ENCODE assay signal across 8 cellular contexts in genomic region chr13:109569938-109570711, GRCh38.
DNase-seq lines count a peak whose midpoint lies in the region; ATAC-seq lines count a peak whose summit lies in the region.

No MANE protein-coding gene starts in this region.

- in situ Hi-C loops in GM23248 (cut with MboI), result no loop called here

- H3K27me3 Mint-ChIP-seq in stimulated activated naive CD8-positive, alpha-beta T cell treated with anti-CD3 and anti-CD28 coated beads, Interleukin-15, amount 100 ng/mL, for 72 hours, result no peaks in the 10 kb centered on the region

- no peaks in the 10 kb centered on the region for H4K20me1 ChIP-seq in GM23248 (ENCODE audit: insufficient read depth)

- H3K27ac Mint-ChIP-seq in stimulated activated naive CD8-positive, alpha-beta T cell treated with anti-CD3 and anti-CD28 coated beads, Interleukin-15, amount 100 ng/mL, for 72 hours, result peak overlapping the region; percentile 42 to 87

- H3K4me3 Mint-ChIP-seq in stimulated activated naive CD8-positive, alpha-beta T cell treated with anti-CD3 and anti-CD28 coated beads, Interleukin-15, amount 100 ng/mL, for 72 hours, result peak overlapping the region in 1 of 2 donors; percentile 40

- H3K4me2 ChIP-seq in GM23248 (ENCODE audit: unreplicated experiment), result no peak overlapping the region

- H2AFZ ChIP-seq in GM23248, result no peak overlapping the region

- DNase-seq in Right ventricle myocardium inferior (ENCODE audit: missing footprints) (peak; percentile 50), right cardiac atrium (no peak), GM23248 (no peak), ureter (ENCODE audit: low spot score) (no peak), NCI-H2196 treated with DMSO at 0.1 percent for 48 hours (lab: John Stamatoyannopoulos, UW; ENCODE audit: unreplicated experiment) (no peak)
- DNase-seq in activated T-helper 9 cell treated with anti-CD3 and anti-CD28 coated beads, Interleukin-2, amount 50 U/mL, for 16 hours (ENCODE audit: low read depth), result peak; percentile 4
- DNase-seq in stimulated activated naive CD8-positive, alpha-beta T cell treated with anti-CD3 and anti-CD28 coated beads, Interleukin-15, amount 100 ng/mL, for 72 hours, result peak; percentile 24 to 46

- H3F3A ChIP-seq in GM23248 (ENCODE audit: insufficient read depth), result no peaks in the 10 kb centered on the region

- no peaks in the 10 kb centered on the region for H3K9me3 ChIP-seq in right cardiac atrium (ENCODE audit: control insufficient read depth, low read length)
- no peaks in the 10 kb centered on the region for H3K9me3 ChIP-seq in GM23248 (ENCODE audit: low read depth)

- H3K4me1 Mint-ChIP-seq in stimulated activated naive CD8-positive, alpha-beta T cell treated with anti-CD3 and anti-CD28 coated beads, Interleukin-15, amount 100 ng/mL, for 72 hours, result peaks cover 17% of the 10 kb centered on the region

- 81% methylated on average over 11 of the region's 11 CpGs for WGBS in right cardiac atrium
- 65 to 66% methylated on average over 11 of the region's 11 CpGs for WGBS in GM23248 (ENCODE audit: low coverage in 1 of 2, low lambda C conversion rate in 2 of 2, missing lambda C conversion rate in 2 of 2), 2 experiments

- H3K27ac ChIP-seq in right cardiac atrium (ENCODE audit: low read length), result no peak overlapping the region
- H3K27ac ChIP-seq in GM23248, result no peak overlapping the region

- intact Hi-C loops in Right ventricle myocardium inferior (cut with DNase I), result no loop called here
- intact Hi-C loops in right cardiac atrium (cut with DNase I), result no loop called here

- no peaks in the 10 kb centered on the region for H3K9me2 ChIP-seq in GM23248 (ENCODE audit: insufficient read depth)

- H3K79me2 ChIP-seq in GM23248 (ENCODE audit: insufficient read depth), result no peaks in the 10 kb centered on the region

- ATAC-seq in Right ventricle myocardium inferior (no peak), right cardiac atrium (no peak), HG03280 (IDR thresholded peaks at IDR 0.05; ENCODE audit: unreplicated experiment) (peak; percentile 89)
- ATAC-seq in stimulated activated naive CD8-positive, alpha-beta T cell treated with anti-CD3 and anti-CD28 coated beads, Interleukin-15, amount 100 ng/mL, for 72 hours, result peak; percentile 96

- H3K27me3 ChIP-seq in right cardiac atrium (ENCODE audit: control insufficient read depth, insufficient read depth), result no peaks in the 10 kb centered on the region
- peaks cover 21% of the 10 kb centered on the region for H3K27me3 ChIP-seq in GM23248 (replicated peaks; ENCODE audit: insufficient read depth)

- no peaks in the 10 kb centered on the region for H3K36me3 ChIP-seq in GM23248 (ENCODE audit: low read depth)

- H3K9me3 Mint-ChIP-seq in stimulated activated naive CD8-positive, alpha-beta T cell treated with anti-CD3 and anti-CD28 coated beads, Interleukin-15, amount 100 ng/mL, for 72 hours, result no peaks in the 10 kb centered on the region

- H3K9ac ChIP-seq in GM23248, result no peak overlapping the region

- H3K4me3 ChIP-seq in right cardiac atrium (ENCODE audit: low read length) (no peak overlapping the region), GM23248 (no peak overlapping the region)

- H3K4me1 ChIP-seq in right cardiac atrium (ENCODE audit: control insufficient read depth, insufficient read depth, low read length) (no peaks in the 10 kb centered on the region), GM23248 (ENCODE audit: insufficient read depth) (no peaks in the 10 kb centered on the region)

Comparison
In these comparisons a context has a peak if more than half of its experiments do, and no peak if none do; other contexts are left out.
1. DNase-seq: peak in Right ventricle myocardium inferior (single experiment), activated T-helper 9 cell treated with anti-CD3 and anti-CD28 coated beads, Interleukin-2, amount 50 U/mL, for 16 hours (single experiment) and stimulated activated naive CD8-positive, alpha-beta T cell treated with anti-CD3 and anti-CD28 coated beads, Interleukin-15, amount 100 ng/mL, for 72 hours (2 of 2); none in right cardiac atrium (0 of 3), GM23248 (single experiment), ureter (single experiment) and NCI-H2196 treated with DMSO at 0.1 percent for 48 hours (single experiment).
2. ATAC-seq: peak in HG03280 (single experiment) and stimulated activated naive CD8-positive, alpha-beta T cell treated with anti-CD3 and anti-CD28 coated beads, Interleukin-15, amount 100 ng/mL, for 72 hours (single experiment); none in Right ventricle myocardium inferior (single experiment) and right cardiac atrium (0 of 2).